In genomic region chr19:51514866-51515481, GRCh38 we compare ENCODE assay signal across 9 cellular contexts. TPM values are rescaled to one million over a fixed set of nuclear protein-coding genes. Genes with fewer than 3 reads are reported as not detected.
DNase-seq lines count a peak whose midpoint lies in the region; ATAC-seq and TF ChIP-seq lines count a peak whose summit lies in the region.
"Had no signal": no experiment of that assay in that cellular context is flagged by ENCODE, and none has a peak within 500 bp of the region (broad histone marks: within the 10 kb centered on the region; RNA-seq: fewer than 3 reads in every experiment).

No MANE protein-coding gene starts in this region.

- H3K36me3 Mint-ChIP-seq in activated B cell treated with CpG ODN at 0.5 μM for 24 hours (ENCODE audit: low read depth) = peaks cover 21% of the 10 kb centered on the region

- H3K9me3 ChIP-seq in gastroesophageal sphincter = peaks cover 0 to 9% (median 0%) of the 10 kb centered on the region in 3 donors

- H3K4me3 ChIP-seq in AG10803 (ENCODE audit: low read length) = no peak overlapping the region
- no peak overlapping the region for H3K4me3 ChIP-seq in GM06990 (replicated peaks; ENCODE audit: low read depth, low read length)
- no peak overlapping the region for H3K4me3 ChIP-seq in gastroesophageal sphincter

- TF ChIP-seq CTCF in AG10803 (conservative IDR thresholded peaks at IDR 0.05; ENCODE audit: low read length) (peak; percentile 81), GM06990 (IDR thresholded peaks at IDR 0.05; ENCODE audit: insufficient read depth, low read length, poor library complexity, severe bottlenecking) (peak; percentile 77), activated B cell treated with CpG ODN at 0.5 μM for 24 hours (IDR thresholded peaks at IDR 0.05) (peak; percentile 72), gastroesophageal sphincter (IDR thresholded peaks at IDR 0.05) (peak; percentile 34 to 62 (median 41))

- H3K27me3 ChIP-seq in GM06990 (replicated peaks; ENCODE audit: control insufficient read depth, insufficient read depth, low read length) = no peaks in the 10 kb centered on the region; the same call in 1 of the 2 replicates
- peaks cover 49% of the 10 kb centered on the region for H3K27me3 ChIP-seq in gastroesophageal sphincter

- ATAC-seq in activated B cell treated with CpG ODN at 0.5 μM for 24 hours (ENCODE audit: low read depth) (no peak), gastroesophageal sphincter (no peak), HG02763 (IDR thresholded peaks at IDR 0.05; ENCODE audit: unreplicated experiment) (no peak)

- no peak overlapping the region for H3K27ac ChIP-seq in gastroesophageal sphincter

- peak; percentile 56 for DNase-seq in AG10803 (ENCODE audit: low read depth)
- no peak for DNase-seq in GM06990 (ENCODE audit: extremely low read depth, insufficient read length)
- peak; percentile 10 for DNase-seq in NCI-H1694 treated with DMSO at 0.1 percent for 48 hours (lab: John Stamatoyannopoulos, UW)
- no peak for DNase-seq in activated B cell treated with CpG ODN at 0.5 μM for 24 hours
- peak; percentile 40 for DNase-seq in renal cortical epithelial cell (ENCODE audit: low read depth)
- DNase-seq in stimulated activated naive CD4-positive, alpha-beta T cell treated with Interleukin-2 at 50 U/mL for 16 hours (lab: John Stamatoyannopoulos, UW) = no peak

- CTCF ChIA-PET in activated B cell treated with CpG ODN at 0.5 μM for 24 hours (lab: Charles Lee) = interaction anchor here (0.8 to 4.5 kb wide), 18 partner anchors 21 to 175 kb away, joined by 3 to 52 read pairs (median 4); partner anchors contain the start of gene SIGLEC10

- POLR2A ChIA-PET in activated B cell treated with CpG ODN at 0.5 μM for 24 hours (lab: Charles Lee) = interaction anchor here (1.3 kb wide), 1 partner anchor 15 kb away, joined by 3 read pairs; no protein-coding TSS in a partner anchor

- peaks cover 7% of the 10 kb centered on the region for H3K4me1 Mint-ChIP-seq in activated B cell treated with CpG ODN at 0.5 μM for 24 hours

- no peaks in the 10 kb centered on the region for H3K4me1 ChIP-seq in gastroesophageal sphincter

- H3K27me3 Mint-ChIP-seq in activated B cell treated with CpG ODN at 0.5 μM for 24 hours = peaks cover 2% of the 10 kb centered on the region

- H3K4me3 Mint-ChIP-seq in activated B cell treated with CpG ODN at 0.5 μM for 24 hours = no peak overlapping the region

- WGBS in gastroesophageal sphincter (ENCODE audit: low coverage in 1 of 2), 2 donors = 8 to 19% methylated on average over 3 of the region's 3 CpGs

- TF ChIP-seq EP300 in gastroesophageal sphincter (IDR thresholded peaks at IDR 0.05) = no peak

- no peaks in the 10 kb centered on the region for H3K36me3 ChIP-seq in GM06990 (ENCODE audit: control insufficient read depth, insufficient read depth, low read length)
- no peaks in the 10 kb centered on the region for H3K36me3 ChIP-seq in gastroesophageal sphincter

- no peak overlapping the region for H3K27ac Mint-ChIP-seq in activated B cell treated with CpG ODN at 0.5 μM for 24 hours
- H3K27ac Mint-ChIP-seq: IgD-negative memory B cell had no signal

- TF ChIP-seq POLR2A in gastroesophageal sphincter (IDR thresholded peaks at IDR 0.05) = no peak

- intact Hi-C loops in activated B cell treated with CpG ODN at 0.5 μM for 24 hours (cut with micrococcal nuclease) = loop anchor here (1.0 to 5.0 kb wide), 6 partner anchors 37 to 176 kb away; no protein-coding TSS in a partner anchor

- peaks cover 5% of the 10 kb centered on the region for H3K9me3 Mint-ChIP-seq in activated B cell treated with CpG ODN at 0.5 μM for 24 hours

RNA-seq across cellular contexts. Expression of gene SIGLEC12, which starts 13.4 kb away (rescaled TPM):
- total RNA-seq in activated B cell treated with CpG ODN at 0.5 μM for 24 hours (not detected in 2 replicates), gastroesophageal sphincter (under 1 TPM in 2 of 4 donors, not detected in 2; 0.31 to 0.85 TPM), renal cortical epithelial cell (not detected in 2 replicates)

RNA-seq across cellular contexts. Expression of gene SIGLEC6, which starts 16.5 kb away (rescaled TPM):
- total RNA-seq in activated B cell treated with CpG ODN at 0.5 μM for 24 hours = 16.4 and 28.7 TPM in 2 replicates
- total RNA-seq in gastroesophageal sphincter = 1 to 10 TPM in 3 of 4 donors, under 1 TPM in 1; 0.59 to 3.9 (median 3.1) TPM
- total RNA-seq in renal cortical epithelial cell = not detected in 2 replicates

RNA-seq across cellular contexts. Expression of gene CEACAM18, which starts 36.6 kb away (rescaled TPM):
- total RNA-seq in activated B cell treated with CpG ODN at 0.5 μM for 24 hours (not detected in 2 replicates), gastroesophageal sphincter (not detected), renal cortical epithelial cell (not detected in 2 replicates)

RNA-seq across cellular contexts. Expression of gene ZNF175, which starts 56.1 kb away (rescaled TPM):
- total RNA-seq in activated B cell treated with CpG ODN at 0.5 μM for 24 hours (20.6 and 23.6 TPM in 2 replicates), gastroesophageal sphincter (10 to 100 TPM in 1 of 4 donors, 1 to 10 TPM in 3; 6.5 to 12.8 (median 7.3) TPM), renal cortical epithelial cell (3.3 and 12.5 TPM in 2 replicates)

RNA-seq across cellular contexts. Expression of gene SIGLEC8, which starts 56.7 kb away (rescaled TPM):
- total RNA-seq in activated B cell treated with CpG ODN at 0.5 μM for 24 hours = not detected in 2 replicates
- 1 to 10 TPM in 1 of 4 donors, under 1 TPM in 2, not detected in 1; 0.25 to 1.4 (median 0.54) TPM for total RNA-seq in gastroesophageal sphincter
- not detected in 2 replicates for total RNA-seq in renal cortical epithelial cell

Comparison
In these comparisons a context has a peak if more than half of its experiments do, and no peak if none do; other contexts are left out.
1. DNase-seq: peak in AG10803 (single experiment), NCI-H1694 treated with DMSO at 0.1 percent for 48 hours (single experiment) and renal cortical epithelial cell (single experiment); none in GM06990 (single experiment), activated B cell treated with CpG ODN at 0.5 μM for 24 hours (single experiment) and stimulated activated naive CD4-positive, alpha-beta T cell treated with Interleukin-2 at 50 U/mL for 16 hours (single experiment).
2. Peak in every context shown above with its lines, with median percentiles within 50 percentile points of each other: CTCF ChIP-seq.